14 cellular contexts compared by ENCODE assay signal in genomic region chr18:10140928-10141327, GRCh38.
DNase-seq lines count a peak whose midpoint lies in the region; ATAC-seq and TF ChIP-seq lines count a peak whose summit lies in the region.
"Had no signal": no experiment of that assay in that cellular context is flagged by ENCODE, and none has a peak within 500 bp of the region (broad histone marks: within the 10 kb centered on the region; RNA-seq: fewer than 3 reads in every experiment).

No MANE protein-coding gene starts in this region.

- no peaks in the 10 kb centered on the region for H3K9me3 Mint-ChIP-seq in chondrocyte (ENCODE audit: low read depth)
- H3K9me3 Mint-ChIP-seq: T-helper 2 cell treated with Interferon-gamma antibody and Interleukin-4, amounts not matched to agents 5 μg/mL and 100 μg/mL, for 36 hours had no signal

- H3K9me3 ChIP-seq in osteoblast (ENCODE audit: low read depth, low read length) = no peaks in the 10 kb centered on the region
- H3K9me3 ChIP-seq: neutrophil had no signal

- no peak for ATAC-seq in GM19328 (IDR thresholded peaks at IDR 0.05; ENCODE audit: unreplicated experiment)

- H2AFZ ChIP-seq in KMS-11 (ENCODE audit: low read depth) = peak overlapping the region; percentile 14; the same call in 1 of the 2 replicates
- no peak overlapping the region for H2AFZ ChIP-seq in osteoblast (ENCODE audit: low read length)

- peak; percentile 93 for DNase-seq in COLO668 (lab: John Stamatoyannopoulos, UW; ENCODE audit: unreplicated experiment)
- DNase-seq in chondrocyte (ENCODE audit: low spot score) = no peak
- no peak for DNase-seq in osteoblast (ENCODE audit: insufficient read length, low spot score, missing footprints)
- no peak for DNase-seq in activated CD4-positive, CD25-positive, alpha-beta regulatory T cell treated with anti-CD3 and anti-CD28 coated beads, Interleukin-2, amount 50 U/mL, for 72 hours
- no peak for DNase-seq in NAMALWA (ENCODE audit: low spot score)
- no peak for DNase-seq in NK-92 (lab: John Stamatoyannopoulos, UW; ENCODE audit: unreplicated experiment)
- DNase-seq: activated CD8-positive, alpha-beta memory T cell treated with anti-CD3 and anti-CD28 coated beads, Interleukin-2, amount 50 U/mL, for 4 hours; Kasumi-1; NK-92 treated with Interleukin-12 subunit alpha and Interleukin-12 subunit beta, amount 100 ng/mL, for 24 hours had no signal

- no peak overlapping the region for H3K9ac ChIP-seq in KMS-11
- H3K9ac ChIP-seq: BLaER1 had no signal

- H4K20me1 ChIP-seq in KMS-11 (ENCODE audit: insufficient read depth) = no peaks in the 10 kb centered on the region
- no peaks in the 10 kb centered on the region for H4K20me1 ChIP-seq in osteoblast (ENCODE audit: insufficient read depth, low read length)
- H4K20me1 ChIP-seq: BLaER1 had no signal

- H3K79me2 ChIP-seq in KMS-11 (ENCODE audit: insufficient read depth, low read depth) (no peaks in the 10 kb centered on the region), osteoblast (ENCODE audit: insufficient read depth, low read length) (no peaks in the 10 kb centered on the region)

- no peak overlapping the region for H3K4me3 ChIP-seq in KMS-11 (IDR thresholded peaks at IDR 0.05; ENCODE audit: insufficient read depth, low read depth, low read length)
- no peak overlapping the region for H3K4me3 ChIP-seq in osteoblast (ENCODE audit: insufficient read depth, low read length)
- H3K4me3 ChIP-seq: BLaER1 had no signal

- peak overlapping the region; percentile 92 for H3K27ac Mint-ChIP-seq in chondrocyte (ENCODE audit: unreplicated experiment)
- H3K27ac Mint-ChIP-seq: T-helper 2 cell treated with Interferon-gamma antibody and Interleukin-4, amounts not matched to agents 5 μg/mL and 100 μg/mL, for 36 hours had no signal

- H3K4me1 Mint-ChIP-seq in chondrocyte (ENCODE audit: low read depth) = peaks cover 60% of the 10 kb centered on the region

- H3K4me3 Mint-ChIP-seq in chondrocyte (ENCODE audit: unreplicated experiment) = no peak overlapping the region
- H3K4me3 Mint-ChIP-seq: T-helper 2 cell treated with Interferon-gamma antibody and Interleukin-4, amounts not matched to agents 5 μg/mL and 100 μg/mL, for 36 hours had no signal

- H3K27me3 ChIP-seq in KMS-11 (ENCODE audit: insufficient read depth, low read depth) = no peaks in the 10 kb centered on the region
- no peaks in the 10 kb centered on the region for H3K27me3 ChIP-seq in osteoblast (ENCODE audit: insufficient read depth, low read length)
- H3K27me3 ChIP-seq: BLaER1, neutrophil had no signal

- H3K27ac ChIP-seq in KMS-11 (peak overlapping the region; percentile 35; the same call in 1 of the 2 replicates), osteoblast (ENCODE audit: low read depth, low read length) (peak overlapping the region; percentile 2)
- H3K27ac ChIP-seq: BLaER1, neutrophil had no signal

- H3K36me3 Mint-ChIP-seq in chondrocyte (ENCODE audit: low read depth) = no peaks in the 10 kb centered on the region

- H3K4me1 ChIP-seq in KMS-11 (ENCODE audit: low read depth, poor library complexity, severe bottlenecking) (peaks cover 30% of the 10 kb centered on the region), osteoblast (ENCODE audit: insufficient read depth, low read length) (peaks cover 31% of the 10 kb centered on the region)

- no peak for TF ChIP-seq CTCF in KMS-11 (conservative IDR thresholded peaks at IDR 0.05; ENCODE audit: low read depth, low read length)
- no peak for TF ChIP-seq CTCF in chondrocyte (IDR thresholded peaks at IDR 0.05)
- no peak for TF ChIP-seq CTCF in osteoblast (IDR thresholded peaks at IDR 0.05; ENCODE audit: extremely low read depth, low read depth, low read length)

- peak overlapping the region; percentile 9; the same call in 1 of the 2 replicates for H3K4me2 ChIP-seq in KMS-11
- no peak overlapping the region for H3K4me2 ChIP-seq in osteoblast (ENCODE audit: insufficient read depth, low read length)
- H3K4me2 ChIP-seq: BLaER1 had no signal

- H3K36me3 ChIP-seq in KMS-11 (ENCODE audit: insufficient read depth) = no peaks in the 10 kb centered on the region
- H3K36me3 ChIP-seq in osteoblast (ENCODE audit: insufficient read depth, low read length) = no peaks in the 10 kb centered on the region
- H3K36me3 ChIP-seq: BLaER1, neutrophil had no signal

- no peaks in the 10 kb centered on the region for H3K27me3 Mint-ChIP-seq in chondrocyte (ENCODE audit: low read depth)
